1 cellular context compared by ENCODE assay signal in the genomic region with DNA sequence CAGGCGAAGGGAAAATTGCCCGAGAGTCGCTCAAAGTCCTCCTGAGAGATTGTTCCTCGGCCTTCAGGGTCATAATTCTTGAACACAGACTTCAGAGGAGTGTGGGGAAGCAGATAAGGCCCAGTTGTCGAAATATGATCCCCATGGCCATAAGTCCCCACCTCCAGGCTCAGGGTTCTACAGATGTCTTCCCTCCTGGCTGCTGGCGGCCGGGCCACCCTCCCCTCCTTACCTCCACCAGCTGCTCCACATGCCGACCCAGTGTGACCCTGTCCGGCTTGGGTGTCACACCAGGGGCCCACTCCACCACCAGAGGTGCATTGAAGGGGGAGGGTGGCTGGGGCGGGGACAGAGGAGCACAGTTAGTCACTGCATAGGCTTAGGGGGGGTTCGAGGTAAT.
TF ChIP-seq lines count a peak whose summit lies in the region.

No MANE protein-coding gene starts in this region.

TF ChIP-seq in K562, 482 proteins besides CTCF, POLR2A, EP300 and RAD21 (continued from another document and continues in another):
- TF ChIP-seq, protein P1, sequence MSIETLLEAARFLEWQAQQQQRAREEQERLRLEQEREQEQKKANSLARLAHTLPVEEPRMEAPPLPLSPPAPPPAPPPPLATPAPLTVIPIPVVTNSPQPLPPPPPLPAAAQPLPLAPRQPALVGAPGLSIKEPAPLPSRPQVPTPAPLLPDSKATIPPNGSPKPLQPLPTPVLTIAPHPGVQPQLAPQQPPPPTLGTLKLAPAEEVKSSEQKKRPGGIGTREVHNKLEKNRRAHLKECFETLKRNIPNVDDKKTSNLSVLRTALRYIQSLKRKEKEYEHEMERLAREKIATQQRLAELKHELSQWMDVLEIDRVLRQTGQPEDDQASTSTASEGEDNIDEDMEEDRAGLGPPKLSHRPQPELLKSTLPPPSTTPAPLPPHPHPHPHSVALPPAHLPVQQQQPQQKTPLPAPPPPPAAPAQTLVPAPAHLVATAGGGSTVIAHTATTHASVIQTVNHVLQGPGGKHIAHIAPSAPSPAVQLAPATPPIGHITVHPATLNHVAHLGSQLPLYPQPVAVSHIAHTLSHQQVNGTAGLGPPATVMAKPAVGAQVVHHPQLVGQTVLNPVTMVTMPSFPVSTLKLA (conservative IDR thresholded peaks at IDR 0.05), result no peak; a peak in 3 of 4 replicates
- TF ChIP-seq CREBBP (IDR thresholded peaks at IDR 0.05; ENCODE audit: low read depth, low read length), result no peak
- TF ChIP-seq MYC (IDR thresholded peaks at IDR 0.05; ENCODE audit: low read depth, low read length), result peak; percentile 55; the same call in 1 of the 2 replicates
- no peak for TF ChIP-seq MYC (CRISPR knock-in tag; IDR thresholded peaks at IDR 0.05; ENCODE audit: borderline replicate concordance, low read depth)
- TF ChIP-seq TEAD1 (CRISPR knock-in tag; IDR thresholded peaks at IDR 0.05), result no peak
- no peak for TF ChIP-seq ZNF695 (CRISPR knock-in tag; IDR thresholded peaks at IDR 0.05)
- TF ChIP-seq NFYB (IDR thresholded peaks at IDR 0.05; ENCODE audit: extremely low read depth, insufficient read length), result no peak
- TF ChIP-seq PTBP1 (IDR thresholded peaks at IDR 0.05; ENCODE audit: low read depth, low read length), result no peak
- TF ChIP-seq TBP (optimal IDR thresholded peaks at IDR 0.05; ENCODE audit: low read depth, low read length), result peak; percentile 29
- TF ChIP-seq ZNF507 (tag; conservative IDR thresholded peaks at IDR 0.05), result no peak
- TF ChIP-seq PURB (CRISPR knock-in tag; IDR thresholded peaks at IDR 0.05; ENCODE audit: low read depth), result no peak
- no peak for TF ChIP-seq PRMT5 (CRISPR knock-in tag; IDR thresholded peaks at IDR 0.05)
- TF ChIP-seq JUND (IDR thresholded peaks at IDR 0.05; ENCODE audit: borderline replicate concordance, low read depth, low read length), result peak; percentile 38; the same call in 1 of the 2 replicates
- TF ChIP-seq JUND (tag; IDR thresholded peaks at IDR 0.05; ENCODE audit: borderline replicate concordance, low read depth, low read length), result peak; percentile 31; the same call in 1 of the 3 replicates
- no peak for TF ChIP-seq MIER1 (IDR thresholded peaks at IDR 0.05; ENCODE audit: low read depth)
- no peak for TF ChIP-seq SNIP1 (IDR thresholded peaks at IDR 0.05; ENCODE audit: low read depth)
- TF ChIP-seq SRF (CRISPR knock-in tag; IDR thresholded peaks at IDR 0.05), result no peak
- no peak for TF ChIP-seq ZBTB17 (CRISPR knock-in tag; IDR thresholded peaks at IDR 0.05)
- TF ChIP-seq MAFG (tag; conservative IDR thresholded peaks at IDR 0.05), result no peak
- TF ChIP-seq ZNF445 (CRISPR knock-in tag; IDR thresholded peaks at IDR 0.05; ENCODE audit: low read depth), result no peak
- TF ChIP-seq CC2D1A (IDR thresholded peaks at IDR 0.05), result peak; percentile 24; the same call in 1 of the 2 replicates
- TF ChIP-seq SMARCE1 (IDR thresholded peaks at IDR 0.05), result peak; percentile 77
- TF ChIP-seq MED1 (CRISPR knock-in tag; IDR thresholded peaks at IDR 0.05; ENCODE audit: borderline replicate concordance), result no peak
- no peak for TF ChIP-seq MLX (CRISPR knock-in tag; conservative IDR thresholded peaks at IDR 0.05)
- peak; percentile 72 for TF ChIP-seq MTA2 (IDR thresholded peaks at IDR 0.05; ENCODE audit: low read depth)
- no peak for TF ChIP-seq ZNF780A (CRISPR knock-in tag; IDR thresholded peaks at IDR 0.05)
- no peak for TF ChIP-seq U2AF1 (optimal IDR thresholded peaks at IDR 0.05; ENCODE audit: low read depth, low read length)
- no peak for TF ChIP-seq ZNF639 (CRISPR knock-in tag; conservative IDR thresholded peaks at IDR 0.05 in 1 of 2, IDR thresholded peaks at IDR 0.05 in 1 of 2)
- peak; percentile 65 for TF ChIP-seq TRIM28 (IDR thresholded peaks at IDR 0.05)
- TF ChIP-seq BRCA1 (IDR thresholded peaks at IDR 0.05), result no peak
- no peak for TF ChIP-seq BRCA1 (CRISPR knock-in tag; IDR thresholded peaks at IDR 0.05)
- TF ChIP-seq NCOA6 (IDR thresholded peaks at IDR 0.05), result no peak
- TF ChIP-seq RBM25 (IDR thresholded peaks at IDR 0.05; ENCODE audit: low read depth, low read length, severe bottlenecking), result no peak
- TF ChIP-seq SMARCB1 (IDR thresholded peaks at IDR 0.05; ENCODE audit: insufficient read length, low read depth), result no peak
- no peak for TF ChIP-seq TCFL5 (CRISPR knock-in tag; conservative IDR thresholded peaks at IDR 0.05)
- TF ChIP-seq WHSC1 (IDR thresholded peaks at IDR 0.05; ENCODE audit: low read length), result no peak
- no peak for TF ChIP-seq RBM14 (IDR thresholded peaks at IDR 0.05; ENCODE audit: borderline replicate concordance, insufficient read depth, low read depth, low read length)
- TF ChIP-seq CBX5 (IDR thresholded peaks at IDR 0.05; ENCODE audit: borderline replicate concordance, low read depth), result no peak
- no peak for TF ChIP-seq NCOA2 (IDR thresholded peaks at IDR 0.05; ENCODE audit: partially characterized antibody in 2 of 2)
- no peak for TF ChIP-seq LCOR (CRISPR knock-in tag; IDR thresholded peaks at IDR 0.05)
- TF ChIP-seq, protein P2, sequence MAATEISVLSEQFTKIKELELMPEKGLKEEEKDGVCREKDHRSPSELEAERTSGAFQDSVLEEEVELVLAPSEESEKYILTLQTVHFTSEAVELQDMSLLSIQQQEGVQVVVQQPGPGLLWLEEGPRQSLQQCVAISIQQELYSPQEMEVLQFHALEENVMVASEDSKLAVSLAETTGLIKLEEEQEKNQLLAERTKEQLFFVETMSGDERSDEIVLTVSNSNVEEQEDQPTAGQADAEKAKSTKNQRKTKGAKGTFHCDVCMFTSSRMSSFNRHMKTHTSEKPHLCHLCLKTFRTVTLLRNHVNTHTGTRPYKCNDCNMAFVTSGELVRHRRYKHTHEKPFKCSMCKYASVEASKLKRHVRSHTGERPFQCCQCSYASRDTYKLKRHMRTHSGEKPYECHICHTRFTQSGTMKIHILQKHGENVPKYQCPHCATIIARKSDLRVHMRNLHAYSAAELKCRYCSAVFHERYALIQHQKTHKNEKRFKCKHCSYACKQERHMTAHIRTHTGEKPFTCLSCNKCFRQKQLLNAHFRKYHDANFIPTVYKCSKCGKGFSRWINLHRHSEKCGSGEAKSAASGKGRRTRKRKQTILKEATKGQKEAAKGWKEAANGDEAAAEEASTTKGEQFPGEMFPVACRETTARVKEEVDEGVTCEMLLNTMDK (IDR thresholded peaks at IDR 0.05; ENCODE audit: borderline replicate concordance, insufficient read depth, low read depth, low read length, poor library complexity, severe bottlenecking), result no peak
- no peak for TF ChIP-seq MTA1 (IDR thresholded peaks at IDR 0.05; ENCODE audit: borderline replicate concordance)
- no peak for TF ChIP-seq POLR2AphosphoS2 (IDR thresholded peaks at IDR 0.05; ENCODE audit: low read length)
- no peak for TF ChIP-seq MXI1 (IDR thresholded peaks at IDR 0.05; ENCODE audit: low read depth, low read length)
- no peak for TF ChIP-seq KDM5B (IDR thresholded peaks at IDR 0.05; ENCODE audit: insufficient replicate concordance, low read depth, low read length)
- TF ChIP-seq PCBP2 (IDR thresholded peaks at IDR 0.05; ENCODE audit: low read depth, low read length, poor library complexity, severe bottlenecking), result no peak
- TF ChIP-seq SMAD4 (CRISPR knock-in tag; conservative IDR thresholded peaks at IDR 0.05), result peak; percentile 54; the same call in 1 of the 2 replicates
- TF ChIP-seq ATF2 (CRISPR knock-in tag; IDR thresholded peaks at IDR 0.05), result no peak
- no peak for TF ChIP-seq ZNF134 (CRISPR knock-in tag; conservative IDR thresholded peaks at IDR 0.05)
- TF ChIP-seq ZNF764 (CRISPR knock-in tag; IDR thresholded peaks at IDR 0.05; ENCODE audit: low read depth), result no peak
- TF ChIP-seq TCF7 (IDR thresholded peaks at IDR 0.05; ENCODE audit: borderline replicate concordance), result peak; percentile 56; the same call in 1 of the 2 replicates
- TF ChIP-seq, protein P3, sequence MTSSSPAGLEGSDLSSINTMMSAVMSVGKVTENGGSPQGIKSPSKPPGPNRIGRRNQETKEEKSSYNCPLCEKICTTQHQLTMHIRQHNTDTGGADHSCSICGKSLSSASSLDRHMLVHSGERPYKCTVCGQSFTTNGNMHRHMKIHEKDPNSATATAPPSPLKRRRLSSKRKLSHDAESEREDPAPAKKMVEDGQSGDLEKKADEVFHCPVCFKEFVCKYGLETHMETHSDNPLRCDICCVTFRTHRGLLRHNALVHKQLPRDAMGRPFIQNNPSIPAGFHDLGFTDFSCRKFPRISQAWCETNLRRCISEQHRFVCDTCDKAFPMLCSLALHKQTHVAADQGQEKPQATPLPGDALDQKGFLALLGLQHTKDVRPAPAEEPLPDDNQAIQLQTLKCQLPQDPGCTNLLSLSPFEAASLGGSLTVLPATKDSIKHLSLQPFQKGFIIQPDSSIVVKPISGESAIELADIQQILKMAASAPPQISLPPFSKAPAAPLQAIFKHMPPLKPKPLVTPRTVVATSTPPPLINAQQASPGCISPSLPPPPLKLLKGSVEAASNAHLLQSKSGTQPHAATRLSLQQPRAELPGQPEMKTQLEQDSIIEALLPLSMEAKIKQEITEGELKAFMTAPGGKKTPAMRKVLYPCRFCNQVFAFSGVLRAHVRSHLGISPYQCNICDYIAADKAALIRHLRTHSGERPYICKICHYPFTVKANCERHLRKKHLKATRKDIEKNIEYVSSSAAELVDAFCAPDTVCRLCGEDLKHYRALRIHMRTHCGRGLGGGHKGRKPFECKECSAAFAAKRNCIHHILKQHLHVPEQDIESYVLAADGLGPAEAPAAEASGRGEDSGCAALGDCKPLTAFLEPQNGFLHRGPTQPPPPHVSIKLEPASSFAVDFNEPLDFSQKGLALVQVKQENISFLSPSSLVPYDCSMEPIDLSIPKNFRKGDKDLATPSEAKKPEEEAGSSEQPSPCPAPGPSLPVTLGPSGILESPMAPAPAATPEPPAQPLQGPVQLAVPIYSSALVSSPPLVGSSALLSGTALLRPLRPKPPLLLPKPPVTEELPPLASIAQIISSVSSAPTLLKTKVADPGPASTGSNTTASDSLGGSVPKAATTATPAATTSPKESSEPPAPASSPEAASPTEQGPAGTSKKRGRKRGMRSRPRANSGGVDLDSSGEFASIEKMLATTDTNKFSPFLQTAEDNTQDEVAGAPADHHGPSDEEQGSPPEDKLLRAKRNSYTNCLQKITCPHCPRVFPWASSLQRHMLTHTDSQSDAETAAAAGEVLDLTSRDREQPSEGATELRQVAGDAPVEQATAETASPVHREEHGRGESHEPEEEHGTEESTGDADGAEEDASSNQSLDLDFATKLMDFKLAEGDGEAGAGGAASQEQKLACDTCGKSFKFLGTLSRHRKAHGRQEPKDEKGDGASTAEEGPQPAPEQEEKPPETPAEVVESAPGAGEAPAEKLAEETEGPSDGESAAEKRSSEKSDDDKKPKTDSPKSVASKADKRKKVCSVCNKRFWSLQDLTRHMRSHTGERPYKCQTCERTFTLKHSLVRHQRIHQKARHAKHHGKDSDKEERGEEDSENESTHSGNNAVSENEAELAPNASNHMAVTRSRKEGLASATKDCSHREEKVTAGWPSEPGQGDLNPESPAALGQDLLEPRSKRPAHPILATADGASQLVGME (CRISPR knock-in tag; IDR thresholded peaks at IDR 0.05), result no peak
- TF ChIP-seq ZNF212 (CRISPR knock-in tag; IDR thresholded peaks at IDR 0.05), result no peak
- no peak for TF ChIP-seq DDX20 (tag; IDR thresholded peaks at IDR 0.05; ENCODE audit: low read depth)
